In the genomic region with DNA sequence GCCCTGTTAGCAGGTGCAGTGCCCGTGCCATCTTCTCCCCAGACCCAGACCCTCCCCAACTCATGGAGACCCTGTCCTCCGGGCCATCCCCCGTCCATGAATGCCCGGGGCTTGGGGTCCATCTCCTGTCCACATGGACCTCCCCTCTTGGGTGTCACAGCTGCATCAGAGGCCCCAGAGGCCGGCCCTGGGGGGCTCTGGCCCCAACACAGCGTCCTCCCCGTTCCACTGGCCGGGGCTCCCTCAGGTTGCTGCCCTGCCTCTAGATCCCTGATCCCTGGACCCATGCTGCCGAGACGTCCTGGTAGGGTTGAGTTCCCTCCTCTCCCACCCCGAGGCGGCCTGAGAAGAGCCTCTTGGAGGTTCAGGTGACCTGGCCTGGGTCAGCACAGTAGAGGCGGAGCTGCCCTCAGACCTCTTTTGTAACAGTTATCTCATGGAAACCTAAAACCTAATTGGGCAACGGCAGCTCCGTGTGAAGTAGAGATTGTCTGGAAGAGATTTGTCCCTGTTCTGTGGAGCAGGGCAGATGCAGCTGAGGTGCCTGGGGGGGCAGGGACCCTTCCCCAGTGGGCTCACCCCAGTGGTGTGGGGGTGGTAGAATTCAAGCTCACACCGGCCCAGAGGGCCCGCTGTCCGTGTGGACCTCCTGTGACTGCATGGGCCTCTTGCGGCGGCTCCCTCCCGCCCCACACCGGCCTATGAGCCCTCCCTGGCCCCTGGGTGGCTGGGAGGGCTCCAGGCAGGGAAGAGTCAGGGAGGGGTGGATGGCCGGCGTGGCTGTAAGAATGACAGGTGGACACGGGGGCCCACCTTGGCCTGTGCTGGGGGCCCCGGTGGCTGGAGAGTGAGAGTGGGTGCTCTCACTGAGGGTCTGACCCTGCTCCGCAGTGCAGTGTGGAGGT, we compare ENCODE assay signal across 16 cellular contexts. TPM values are rescaled to one million over a fixed set of nuclear protein-coding genes. Genes with fewer than 3 reads are reported as not detected.
DNase-seq lines count a peak whose midpoint lies in the region; ATAC-seq, FAIRE-seq and TF ChIP-seq lines count a peak whose summit lies in the region.
"Had no signal": no experiment of that assay in that cellular context is flagged by ENCODE, and none has a peak within 500 bp of the region (broad histone marks: within the 10 kb centered on the region; RNA-seq: fewer than 3 reads in every experiment).

No MANE protein-coding gene starts in this region.

- no peak overlapping the region for H2BK15ac ChIP-seq in mesendoderm (replicated peaks; ENCODE audit: low read depth)

- H2BK5ac ChIP-seq in mesendoderm (ENCODE audit: low read length) = no peak overlapping the region

- CTCF ChIA-PET in Panc1 (lab: Charles Lee) = no interaction called here

- in situ Hi-C loops in Panc1 (cut with HindIII; ENCODE audit: low pct_unique_long_range_greater_than_20kb, low sequenced_read_pairs) = no loop called here

- peaks cover 60% of the 10 kb centered on the region for H3K79me2 ChIP-seq in mesendoderm (ENCODE audit: control insufficient read depth, insufficient read depth, low read length)

- H3K56ac ChIP-seq in mesendoderm (ENCODE audit: low read length) = no peak overlapping the region

- H3K4me3 ChIP-seq in Panc1 (ENCODE audit: low read depth in 2 of 2, low read length in 2 of 2) = no peak overlapping the region
- H3K4me3 ChIP-seq in gastroesophageal sphincter = no peak overlapping the region
- no peak overlapping the region for H3K4me3 ChIP-seq in mesendoderm (ENCODE audit: low read length)
- no peak overlapping the region for H3K4me3 ChIP-seq in stomach smooth muscle (ENCODE audit: low read length in 2 of 2)
- H3K4me3 ChIP-seq: ovary had no signal

- no peak overlapping the region for H4K8ac ChIP-seq in mesendoderm (ENCODE audit: low read depth, low read length)

- H3K9ac ChIP-seq in mesendoderm (ENCODE audit: low read length) = no peak overlapping the region
- H3K9ac ChIP-seq in stomach smooth muscle (ENCODE audit: low read length in 2 of 2) = no peak overlapping the region

- no peak for TF ChIP-seq POLR2A in gastroesophageal sphincter (IDR thresholded peaks at IDR 0.05)

- H3K23ac ChIP-seq in mesendoderm (ENCODE audit: low read length) = no peak overlapping the region

- no peak for TF ChIP-seq EP300 in gastroesophageal sphincter (IDR thresholded peaks at IDR 0.05)

- H3K9me3 ChIP-seq in Panc1 (ENCODE audit: control insufficient read depth, insufficient read depth, low read depth, low read length) (no peaks in the 10 kb centered on the region), gastroesophageal sphincter (no peaks in the 10 kb centered on the region), stomach smooth muscle (ENCODE audit: control insufficient read depth in 2 of 2, low read length in 2 of 2) (no peaks in the 10 kb centered on the region)
- H3K9me3 ChIP-seq: ovary had no signal

- H2AK5ac ChIP-seq in mesendoderm (ENCODE audit: low read length) = no peak overlapping the region

- peaks cover 19% of the 10 kb centered on the region for H3K79me1 ChIP-seq in mesendoderm (ENCODE audit: low read length)

- no peak overlapping the region for H3K18ac ChIP-seq in mesendoderm (ENCODE audit: low read length)

- POLR2A ChIA-PET in Panc1 (lab: Charles Lee) = no interaction called here

- ATAC-seq in Panc1 (peak; percentile 20; the same call in 1 of the 2 replicates), gastroesophageal sphincter (peak; percentile 13), HG03378 (IDR thresholded peaks at IDR 0.05; ENCODE audit: unreplicated experiment) (no peak)

- no peak for FAIRE-seq in RCC 7860 (lab: Jason Lieb, UNC)
- FAIRE-seq: GM18507 had no signal

- no peaks in the 10 kb centered on the region for H3K36me3 ChIP-seq in Panc1 (ENCODE audit: control insufficient read depth, insufficient read depth, low read length)
- no peaks in the 10 kb centered on the region for H3K36me3 ChIP-seq in gastroesophageal sphincter
- no peaks in the 10 kb centered on the region for H3K36me3 ChIP-seq in mesendoderm (ENCODE audit: control insufficient read depth, insufficient read depth, low read length)
- no peaks in the 10 kb centered on the region for H3K36me3 ChIP-seq in stomach smooth muscle (ENCODE audit: control insufficient read depth in 2 of 2, insufficient read depth in 2 of 2, low read length in 2 of 2)
- H3K36me3 ChIP-seq: ovary had no signal

- TF ChIP-seq CTCF in Panc1 (IDR thresholded peaks at IDR 0.05) = no peak
- no peak for TF ChIP-seq CTCF in gastroesophageal sphincter (IDR thresholded peaks at IDR 0.05)

- H3K4ac ChIP-seq in mesendoderm (ENCODE audit: low read depth, low read length) = no peak overlapping the region

- H3K4me2 ChIP-seq in mesendoderm (ENCODE audit: low read length) = no peak overlapping the region

- BruUV-seq in Panc1 (replicated peaks; lab: Mats Ljungman, UMichigan) = no TSS peak

- DNase-seq in Panc1 (ENCODE audit: low read depth, low spot score) = no peak
- DNase-seq in mesendoderm = no peak
- no peak for DNase-seq in RCC 7860 (ENCODE audit: low spot score)
- DNase-seq in NK-92 treated with Interleukin-12 subunit alpha and Interleukin-12 subunit beta, amount 100 ng/mL, for 24 hours (lab: John Stamatoyannopoulos, UW) = no peak
- DNase-seq: activated naive CD8-positive, alpha-beta T cell treated with anti-CD3 and anti-CD28 coated beads, Interleukin-2, amount 10 ng/mL, durations not matched to agents 7 days and 5 days; activated T-cell treated with anti-CD3 and anti-CD28 coated beads, Interleukin-2, amount 50 U/mL, for 1 hour; central memory CD4-positive, alpha-beta T cell; DMS153; foreskin melanocyte; Kasumi-1; NCI-H1694 treated with DMSO at 0.1 percent for 48 hours; ovary had no signal

- H2BK120ac ChIP-seq in mesendoderm (ENCODE audit: low read depth, low read length) = no peak overlapping the region

- H4K5ac ChIP-seq in mesendoderm (ENCODE audit: low read length) = no peak overlapping the region

- no peak overlapping the region for H3K27ac ChIP-seq in Panc1 (ENCODE audit: low read length)
- peak overlapping the region in 3 of 4 donors; percentile 65 to 79 (median 65) for H3K27ac ChIP-seq in gastroesophageal sphincter
- peak overlapping the region; percentile 36 for H3K27ac ChIP-seq in mesendoderm (ENCODE audit: low read depth, low read length)
- peak overlapping the region; percentile 11 for H3K27ac ChIP-seq in stomach smooth muscle (ENCODE audit: low read length)
- H3K27ac ChIP-seq: ovary had no signal

- H3K27me3 ChIP-seq in Panc1 (ENCODE audit: control insufficient read depth, insufficient read depth, low read length) (no peaks in the 10 kb centered on the region), gastroesophageal sphincter (no peaks in the 10 kb centered on the region), mesendoderm (ENCODE audit: insufficient read depth, low read length, poor library complexity) (no peaks in the 10 kb centered on the region), stomach smooth muscle (ENCODE audit: control insufficient read depth in 1 of 2, insufficient read depth in 2 of 2, low read length in 2 of 2) (no peaks in the 10 kb centered on the region)
- H3K27me3 ChIP-seq: ovary had no signal

- WGBS in gastroesophageal sphincter (ENCODE audit: low coverage in 1 of 2), 2 donors = 20 to 69% methylated on average over 1 to 4 of the region's 27 CpGs
- WGBS in mesendoderm (ENCODE audit: extremely low coverage, insufficient coverage, low lambda C conversion rate) = no CpG with 5 or more reads among the region's 27 CpGs

- H3K4me1 ChIP-seq in Panc1 (ENCODE audit: control insufficient read depth, insufficient read depth, low read length) (peaks cover 19% of the 10 kb centered on the region), gastroesophageal sphincter (peaks cover 0 to 78% (median 44%) of the 10 kb centered on the region in 3 donors), mesendoderm (ENCODE audit: control insufficient read depth, low read depth, low read length) (peaks cover 4% of the 10 kb centered on the region), stomach smooth muscle (ENCODE audit: control insufficient read depth, insufficient read depth, low read length) (peaks cover 37% of the 10 kb centered on the region)

- intact Hi-C loops in Panc1 (cut with micrococcal nuclease; ENCODE audit: unreplicated experiment) = no loop called here

RNA-seq across cellular contexts. Expression of a gene that starts 56.1 kb away (rescaled TPM):
- total RNA-seq in Panc1 (2021; ENCODE audit: unreplicated experiment) (63.2 TPM), gastroesophageal sphincter (100 to 1,000 TPM in 1 of 4 donors, 10 to 100 TPM in 3; 60.2 to 157 (median 79.0) TPM)
- polyA plus RNA-seq in Panc1 (2012; ENCODE audit: insufficient read length) = 35.0 TPM
- 48.1 TPM for polyA plus RNA-seq in mesendoderm (2013, experiment 1 of 2)
- polyA plus RNA-seq in mesendoderm (2013, experiment 2 of 2) = 51.1 TPM
